In the genomic region with DNA sequence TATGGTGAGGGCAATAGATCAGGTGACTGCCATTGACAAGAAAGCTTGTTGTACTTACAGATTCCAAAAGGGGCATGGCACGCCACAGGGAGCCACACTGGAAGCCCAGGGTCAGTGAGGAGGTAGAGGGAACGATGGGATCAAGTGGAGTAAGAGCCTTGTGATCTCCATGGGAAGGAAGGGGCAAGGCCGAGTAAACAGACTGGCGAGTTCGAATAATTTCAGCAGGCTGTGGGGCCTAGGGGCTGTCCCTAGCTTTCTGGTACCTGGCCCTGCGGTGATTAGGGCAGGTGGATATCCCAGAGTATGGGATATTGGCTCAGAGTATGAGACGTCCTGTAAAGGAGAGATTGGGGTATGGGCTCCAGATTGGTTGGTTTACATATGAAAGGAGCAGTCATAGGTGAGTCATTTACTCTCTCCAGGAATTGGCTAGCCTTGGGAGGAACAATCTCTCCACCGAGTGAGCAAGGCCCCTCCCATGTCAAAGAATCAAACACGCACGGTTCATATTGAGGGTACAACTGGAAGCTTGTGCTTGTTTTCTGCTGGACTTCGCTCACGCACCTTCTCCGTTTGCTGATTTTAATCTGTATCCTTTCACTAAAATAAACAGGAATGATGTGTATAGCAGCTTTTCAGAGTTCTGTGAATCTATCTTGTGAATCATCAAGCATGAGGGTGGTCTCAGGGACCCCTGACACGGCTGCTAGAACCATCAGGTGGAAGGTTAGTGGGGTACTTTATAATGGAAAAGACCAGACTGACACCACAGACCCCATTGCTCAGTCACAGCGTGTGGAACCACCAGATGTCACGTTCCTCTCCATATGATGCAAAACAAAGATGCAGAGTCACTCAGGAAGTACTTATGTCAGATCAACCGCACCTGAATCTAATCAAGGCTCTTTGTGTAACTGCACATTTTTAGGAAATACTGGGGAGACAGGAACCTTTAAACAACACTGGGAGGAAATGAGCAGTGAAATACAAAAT, we compare ENCODE assay signal across 9 cellular contexts.
DNase-seq lines count a peak whose midpoint lies in the region; ATAC-seq and TF ChIP-seq lines count a peak whose summit lies in the region.
"Had no signal": no experiment of that assay in that cellular context is flagged by ENCODE, and none has a peak within 500 bp of the region (broad histone marks: within the 10 kb centered on the region; RNA-seq: fewer than 3 reads in every experiment).

No MANE protein-coding gene starts in this region.

- no peaks in the 10 kb centered on the region for H3K27me3 Mint-ChIP-seq in nephron progenitor cell (ENCODE audit: low read depth, poor library complexity)

- peaks cover 44% of the 10 kb centered on the region for H3K36me3 Mint-ChIP-seq in nephron progenitor cell (ENCODE audit: low read depth)

- TF ChIP-seq CTCF in VCaP (conservative IDR thresholded peaks at IDR 0.05): no peak
- no peak for TF ChIP-seq CTCF in nephron progenitor cell (IDR thresholded peaks at IDR 0.05)

- H3K4me1 ChIP-seq in iPS DF 6.9 (ENCODE audit: control insufficient read depth, insufficient read depth, low read length): peaks cover 2% of the 10 kb centered on the region; the same call in 1 of the 2 replicates

- H3K9me3 Mint-ChIP-seq in nephron progenitor cell: peaks cover 11% of the 10 kb centered on the region

- H3K9me3 ChIP-seq in KOPT-K1 (ENCODE audit: insufficient read depth, low read length, poor library complexity, severe bottlenecking) (no peaks in the 10 kb centered on the region), iPS DF 6.9 (ENCODE audit: control insufficient read depth, insufficient read depth, low read length) (no peaks in the 10 kb centered on the region)

- peaks cover 40% of the 10 kb centered on the region for H3K36me3 ChIP-seq in KOPT-K1 (ENCODE audit: insufficient read depth, low read length)
- no peaks in the 10 kb centered on the region; the same call in 1 of the 2 replicates for H3K36me3 ChIP-seq in iPS DF 6.9 (ENCODE audit: control insufficient read depth, insufficient read depth, low read length)

- H3K4me3 ChIP-seq in iPS DF 6.9 (ENCODE audit: low read length): no peak overlapping the region

- H3K27ac Mint-ChIP-seq in nephron progenitor cell: no peak overlapping the region

- H3K4me1 Mint-ChIP-seq in nephron progenitor cell: peaks cover 37% of the 10 kb centered on the region

- H3K27ac ChIP-seq in KOPT-K1 (ENCODE audit: low read depth, low read length, poor library complexity, severe bottlenecking) (peak overlapping the region; percentile 20), VCaP (peak overlapping the region; percentile 61), iPS DF 6.9 (ENCODE audit: low read length) (no peak overlapping the region)

- ATAC-seq in HG02973 (IDR thresholded peaks at IDR 0.05; ENCODE audit: unreplicated experiment): no peak
- no peak for ATAC-seq in GM18873 (IDR thresholded peaks at IDR 0.05; ENCODE audit: low FRiP score, unreplicated experiment)

- peak; percentile 85 for DNase-seq in DMS53 (lab: John Stamatoyannopoulos, UW)
- peak; percentile 67 for DNase-seq in iPS DF 6.9 (ENCODE audit: low read depth, low spot score)
- DNase-seq in nephron progenitor cell: no peak
- no peak for DNase-seq in GM19240 (ENCODE audit: insufficient read length, low spot score)
- DNase-seq: right cardiac atrium had no signal

- no peaks in the 10 kb centered on the region for H3K27me3 ChIP-seq in iPS DF 6.9 (ENCODE audit: control insufficient read depth, insufficient read depth, low read length)

- no peak overlapping the region for H3K4me3 Mint-ChIP-seq in nephron progenitor cell

- WGBS in iPS DF 6.9 (ENCODE audit: insufficient coverage, insufficient read length): no CpG with 5 or more reads among the region's 17 CpGs

Comparison
In these comparisons a context has a peak if more than half of its experiments do, and no peak if none do; other contexts are left out.
1. DNase-seq: peak in DMS53 (single experiment) and iPS DF 6.9 (single experiment); none in nephron progenitor cell (single experiment) and GM19240 (single experiment).